1 cellular context compared by ENCODE assay signal in the genomic region with DNA sequence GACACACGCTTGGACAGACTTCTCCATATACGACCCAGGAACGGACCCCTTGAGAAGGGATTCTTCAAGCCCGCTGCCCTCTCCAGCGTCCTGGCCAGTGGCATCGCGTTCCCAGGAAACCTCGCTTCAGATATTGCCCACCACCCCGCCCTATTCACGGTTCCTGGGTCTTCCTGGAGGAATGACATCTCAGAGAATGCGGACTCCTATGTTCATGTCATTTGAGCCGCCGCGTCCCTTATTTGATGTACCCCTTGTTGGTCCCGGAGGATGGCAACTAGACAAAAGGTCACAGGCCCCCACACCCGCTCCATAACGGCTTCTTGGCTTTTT.
TF ChIP-seq lines count a peak whose summit lies in the region.

No MANE protein-coding gene starts in this region.

TF ChIP-seq in IMR-90, 13 proteins besides CTCF, POLR2A, EP300 and RAD21 (continued from another document):
- TF ChIP-seq MAFK (IDR thresholded peaks at IDR 0.05; ENCODE audit: low read depth, low read length) = no peak
- TF ChIP-seq SMC3 (IDR thresholded peaks at IDR 0.05; ENCODE audit: low read depth, low read length) = no peak
- TF ChIP-seq, protein P1, sequence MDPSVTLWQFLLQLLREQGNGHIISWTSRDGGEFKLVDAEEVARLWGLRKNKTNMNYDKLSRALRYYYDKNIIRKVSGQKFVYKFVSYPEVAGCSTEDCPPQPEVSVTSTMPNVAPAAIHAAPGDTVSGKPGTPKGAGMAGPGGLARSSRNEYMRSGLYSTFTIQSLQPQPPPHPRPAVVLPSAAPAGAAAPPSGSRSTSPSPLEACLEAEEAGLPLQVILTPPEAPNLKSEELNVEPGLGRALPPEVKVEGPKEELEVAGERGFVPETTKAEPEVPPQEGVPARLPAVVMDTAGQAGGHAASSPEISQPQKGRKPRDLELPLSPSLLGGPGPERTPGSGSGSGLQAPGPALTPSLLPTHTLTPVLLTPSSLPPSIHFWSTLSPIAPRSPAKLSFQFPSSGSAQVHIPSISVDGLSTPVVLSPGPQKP (IDR thresholded peaks at IDR 0.05; ENCODE audit: borderline replicate concordance, low read depth, low read length) = no peak
- TF ChIP-seq RCOR1 (IDR thresholded peaks at IDR 0.05; ENCODE audit: insufficient replicate concordance, low read length) = no peak
